23 cellular contexts compared by ENCODE assay signal in genomic region chr14:54251356-54251755, GRCh38.
DNase-seq lines count a peak whose midpoint lies in the region; ATAC-seq, FAIRE-seq and TF ChIP-seq lines count a peak whose summit lies in the region.
"Had no signal": no experiment of that assay in that cellular context is flagged by ENCODE, and none has a peak within 500 bp of the region (broad histone marks: within the 10 kb centered on the region; RNA-seq: fewer than 3 reads in every experiment).

No MANE protein-coding gene starts in this region.

- peak; percentile 37 for ATAC-seq in left lung
- no peak for ATAC-seq in GM21390 (IDR thresholded peaks at IDR 0.05; ENCODE audit: unreplicated experiment)
- ATAC-seq in GM21528 (IDR thresholded peaks at IDR 0.05; ENCODE audit: low FRiP score, unreplicated experiment) = no peak
- ATAC-seq in CD8-positive, alpha-beta T cell = no peak
- ATAC-seq: activated naive CD4-positive, alpha-beta T cell treated with anti-CD3 and anti-CD28 coated beads, Interleukin-2, amount 50 U/mL, for 72 hours had no signal

- peak overlapping the region; percentile 75 for H3K4me2 ChIP-seq in astrocyte (ENCODE audit: low read length)

- no peak for TF ChIP-seq POLR2A in breast epithelium (IDR thresholded peaks at IDR 0.05)

- no peaks in the 10 kb centered on the region for H4K20me1 ChIP-seq in astrocyte (ENCODE audit: insufficient read depth, low read length)

- H3K9me3 Mint-ChIP-seq in MCF 10A (ENCODE audit: unreplicated experiment) = no peaks in the 10 kb centered on the region
- H3K9me3 Mint-ChIP-seq in astrocyte (ENCODE audit: unreplicated experiment) = no peaks in the 10 kb centered on the region
- H3K9me3 Mint-ChIP-seq in CD8-positive, alpha-beta T cell = no peaks in the 10 kb centered on the region
- H3K9me3 Mint-ChIP-seq: activated naive CD4-positive, alpha-beta T cell treated with anti-CD3 and anti-CD28 coated beads, Interleukin-2, amount 50 U/mL, for 72 hours; neural crest cell had no signal

- H3K9me3 ChIP-seq in breast epithelium = no peaks in the 10 kb centered on the region
- H3K9me3 ChIP-seq in astrocyte (ENCODE audit: insufficient read depth, low read depth, low read length) = no peaks in the 10 kb centered on the region
- no peaks in the 10 kb centered on the region for H3K9me3 ChIP-seq in left lung
- H3K9me3 ChIP-seq in CD8-positive, alpha-beta T cell (ENCODE audit: low read length) = no peaks in the 10 kb centered on the region
- H3K9me3 ChIP-seq: ascending aorta, upper lobe of left lung had no signal

- CTCF ChIA-PET in MCF 10A (lab: Yijun Ruan, JAX) = interaction anchor here (0.8 to 1.8 kb wide), 5 partner anchors 20 to 713 kb away, joined by 3 to 6 read pairs (median 3); no protein-coding TSS in a partner anchor
- CTCF ChIA-PET in CD8-positive, alpha-beta T cell (lab: Charles Lee) = no interaction called here

- BruUV-seq in MCF 10A (replicated peaks; lab: Mats Ljungman, UMichigan) = no TSS peak

- no peaks in the 10 kb centered on the region for H3K4me1 ChIP-seq in breast epithelium
- H3K4me1 ChIP-seq in astrocyte (ENCODE audit: insufficient read depth, low read length) = peaks cover 32% of the 10 kb centered on the region
- no peaks in the 10 kb centered on the region for H3K4me1 ChIP-seq in left lung
- no peaks in the 10 kb centered on the region for H3K4me1 ChIP-seq in CD8-positive, alpha-beta T cell (ENCODE audit: insufficient read depth, low read length)
- H3K4me1 ChIP-seq: upper lobe of left lung had no signal

- POLR2A ChIA-PET in MCF 10A (lab: Yijun Ruan, JAX) = interaction anchor here (0.7 to 1.9 kb wide), 11 partner anchors 9 to 199 kb away, joined by 3 to 11 read pairs (median 4); no protein-coding TSS in a partner anchor
- POLR2A ChIA-PET in CD8-positive, alpha-beta T cell (lab: Charles Lee) = no interaction called here

- H3K27me3 ChIP-seq in breast epithelium (no peaks in the 10 kb centered on the region), astrocyte (ENCODE audit: insufficient read depth, low read length) (no peaks in the 10 kb centered on the region), left lung (no peaks in the 10 kb centered on the region)
- no peaks in the 10 kb centered on the region for H3K27me3 ChIP-seq in CD8-positive, alpha-beta T cell (ENCODE audit: insufficient read depth, low read length)
- H3K27me3 ChIP-seq: ascending aorta, upper lobe of left lung had no signal

- no peak overlapping the region for H3K9ac ChIP-seq in astrocyte (ENCODE audit: low read length)

- peaks cover 45% of the 10 kb centered on the region for H3K4me1 Mint-ChIP-seq in MCF 10A (ENCODE audit: insufficient read depth, unreplicated experiment)
- peaks cover 34% of the 10 kb centered on the region for H3K4me1 Mint-ChIP-seq in astrocyte (ENCODE audit: low read depth, unreplicated experiment)
- no peaks in the 10 kb centered on the region for H3K4me1 Mint-ChIP-seq in CD8-positive, alpha-beta T cell (ENCODE audit: low read depth)
- H3K4me1 Mint-ChIP-seq: B cell, neural crest cell had no signal

- H3K4me3 Mint-ChIP-seq in MCF 10A (ENCODE audit: unreplicated experiment) (no peak overlapping the region), astrocyte (ENCODE audit: unreplicated experiment) (no peak overlapping the region)
- H3K4me3 Mint-ChIP-seq in CD8-positive, alpha-beta T cell = no peak overlapping the region
- H3K4me3 Mint-ChIP-seq: B cell, neural crest cell had no signal

- H3K27ac ChIP-seq in breast epithelium (no peak overlapping the region), astrocyte (ENCODE audit: low read depth, low read length) (peak overlapping the region; percentile 62), left lung (peak overlapping the region; percentile 5 to 48)
- H3K27ac ChIP-seq in CD8-positive, alpha-beta T cell (ENCODE audit: low read depth, low read length) = no peak overlapping the region
- H3K27ac ChIP-seq: 22Rv1, ascending aorta, upper lobe of left lung had no signal

- H3K36me3 Mint-ChIP-seq in MCF 10A (ENCODE audit: insufficient read depth, unreplicated experiment) (no peaks in the 10 kb centered on the region), astrocyte (ENCODE audit: low read depth, unreplicated experiment) (no peaks in the 10 kb centered on the region)
- no peaks in the 10 kb centered on the region for H3K36me3 Mint-ChIP-seq in CD8-positive, alpha-beta T cell
- H3K36me3 Mint-ChIP-seq: activated naive CD4-positive, alpha-beta T cell treated with anti-CD3 and anti-CD28 coated beads, Interleukin-2, amount 50 U/mL, for 72 hours had no signal

- H3K36me3 ChIP-seq in breast epithelium (no peaks in the 10 kb centered on the region), astrocyte (ENCODE audit: insufficient read depth, low read length) (no peaks in the 10 kb centered on the region), left lung (no peaks in the 10 kb centered on the region)
- no peaks in the 10 kb centered on the region for H3K36me3 ChIP-seq in CD8-positive, alpha-beta T cell (ENCODE audit: insufficient read depth, low read length)
- H3K36me3 ChIP-seq: ascending aorta, upper lobe of left lung had no signal

- H3K27me3 Mint-ChIP-seq in MCF 10A (ENCODE audit: insufficient read depth, unreplicated experiment) (no peaks in the 10 kb centered on the region), astrocyte (ENCODE audit: low read depth, unreplicated experiment) (peaks cover 4% of the 10 kb centered on the region)
- peaks cover 24% of the 10 kb centered on the region for H3K27me3 Mint-ChIP-seq in CD8-positive, alpha-beta T cell (ENCODE audit: low read depth)

- H3K27ac Mint-ChIP-seq in MCF 10A (ENCODE audit: low read depth, unreplicated experiment) (peak overlapping the region; percentile 92), astrocyte (ENCODE audit: unreplicated experiment) (peak overlapping the region; percentile 95)
- H3K27ac Mint-ChIP-seq in CD8-positive, alpha-beta T cell = no peak overlapping the region
- H3K27ac Mint-ChIP-seq: activated naive CD4-positive, alpha-beta T cell treated with anti-CD3 and anti-CD28 coated beads, Interleukin-2, amount 50 U/mL, for 72 hours; B cell; progenitor cell of endocrine pancreas had no signal

- intact Hi-C loops in MCF 10A (cut with micrococcal nuclease) = loop anchor here (10.0 kb wide), 1 partner anchor 67 kb away; no protein-coding TSS in a partner anchor
- intact Hi-C loops in breast epithelium (cut with DNase I; ENCODE audit: low total_unique reads) = no loop called here
- intact Hi-C loops in left lung (cut with DNase I) = no loop called here
- intact Hi-C loops in CD8-positive, alpha-beta T cell (cut with DNase I, micrococcal nuclease) = no loop called here

- TF ChIP-seq CTCF in MCF 10A (IDR thresholded peaks at IDR 0.05; ENCODE audit: unreplicated experiment) (no peak), breast epithelium (IDR thresholded peaks at IDR 0.05) (no peak), astrocyte (IDR thresholded peaks at IDR 0.05; ENCODE audit: insufficient read depth, low read depth, low read length) (no peak), left lung (IDR thresholded peaks at IDR 0.05) (no peak)
- no peak for TF ChIP-seq CTCF in CD8-positive, alpha-beta T cell (IDR thresholded peaks at IDR 0.05)

- FAIRE-seq in astrocyte (lab: Jason Lieb, UNC) = no peak

- no peaks in the 10 kb centered on the region for H3K79me2 ChIP-seq in astrocyte (ENCODE audit: insufficient read depth, low read length)

- no peak for DNase-seq in MCF 10A (ENCODE audit: unreplicated experiment)
- DNase-seq in breast epithelium (ENCODE audit: low spot score in 2 of 2) = no peak
- DNase-seq in astrocyte (ENCODE audit: low read depth) = peak; percentile 67
- no peak for DNase-seq in left lung
- DNase-seq in stromal cell of bone marrow (ENCODE audit: low read depth) = peak; percentile 33
- DNase-seq in CD8-positive, alpha-beta T cell = no peak
- DNase-seq: activated CD4-positive, alpha-beta T cell treated with anti-CD3 and anti-CD28 coated beads for 1 hour; activated T-cell treated with anti-CD3 and anti-CD28 coated beads, Interleukin-2, amount 50 U/mL, for 48 hours; COR-L47; midbrain; NCI-H1417 treated with DMSO at 0.1 percent for 48 hours; NCI-H524 treated with DMSO at 0.1 percent for 48 hours; RPMI8226; stimulated activated CD4-positive, alpha-beta T cell treated with anti-CD3 and anti-CD28 coated beads, Interleukin-4, amount 100 ng/mL, for 24 hours; upper lobe of left lung had no signal

- no peak overlapping the region for H2AFZ ChIP-seq in astrocyte (ENCODE audit: low read depth, low read length)

- H3K4me3 ChIP-seq in breast epithelium (no peak overlapping the region), astrocyte (ENCODE audit: insufficient read depth, low read depth, low read length) (no peak overlapping the region), left lung (no peak overlapping the region)
- no peak overlapping the region for H3K4me3 ChIP-seq in CD8-positive, alpha-beta T cell (ENCODE audit: low read depth, low read length)
- H3K4me3 ChIP-seq: ascending aorta, upper lobe of left lung had no signal

Comparison
In these comparisons a context has a peak if more than half of its experiments do, and no peak if none do; other contexts are left out.
1. DNase-seq: peak in astrocyte (single experiment) and stromal cell of bone marrow (single experiment); none in MCF 10A (single experiment), breast epithelium (0 of 2), left lung (0 of 2) and CD8-positive, alpha-beta T cell (0 of 7).
2. H3K27ac ChIP-seq: peak in astrocyte (single experiment) and left lung (2 of 2); none in breast epithelium (0 of 2) and CD8-positive, alpha-beta T cell (single experiment).